In the genomic region with DNA sequence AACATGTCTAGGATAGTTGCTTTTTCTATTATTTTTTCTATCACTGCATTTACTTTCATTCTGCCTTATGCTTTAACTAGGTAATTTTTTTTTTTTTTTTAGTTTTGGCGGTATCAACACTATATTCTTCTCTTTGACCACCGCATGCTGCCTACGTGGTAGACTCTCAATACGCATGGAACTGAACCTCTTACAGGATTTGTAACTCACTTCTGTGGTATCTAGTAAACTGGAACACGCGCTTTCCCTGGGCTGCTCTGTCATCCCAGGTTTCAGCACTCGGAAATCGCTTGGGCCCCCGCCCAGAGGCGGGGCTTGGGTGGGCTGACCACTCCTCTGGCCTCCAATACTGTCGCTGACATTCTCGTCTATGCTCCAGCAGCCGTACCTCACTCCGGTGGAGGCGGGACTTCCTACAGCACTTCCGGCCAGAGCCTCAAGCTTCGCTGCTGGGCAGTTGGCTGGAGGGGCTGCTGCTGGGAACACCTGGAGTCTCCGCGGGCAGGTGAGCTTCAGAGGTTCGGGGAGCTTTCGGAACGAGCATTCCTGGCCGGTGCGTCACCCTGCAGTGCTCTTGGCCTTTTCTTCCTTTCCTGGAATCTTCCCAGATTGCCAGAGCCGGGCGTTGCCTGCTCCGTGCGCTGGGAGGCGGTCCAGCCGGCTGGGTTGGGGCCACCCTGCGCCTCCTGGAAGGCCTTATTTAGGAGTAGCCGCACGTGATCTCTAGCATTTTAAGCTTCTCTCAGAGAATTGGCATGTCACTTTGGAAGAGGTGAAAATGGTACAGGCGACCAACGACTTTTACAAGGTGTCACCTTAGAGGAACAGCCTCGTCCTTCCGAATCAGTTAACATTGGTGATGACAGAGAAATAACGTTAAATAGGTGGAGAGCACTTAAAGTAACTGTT, we compare ENCODE assay signal across 8 cellular contexts. TPM values are rescaled to one million over a fixed set of nuclear protein-coding genes. Genes with fewer than 3 reads are reported as not detected.
DNase-seq lines count a peak whose midpoint lies in the region; ATAC-seq and TF ChIP-seq lines count a peak whose summit lies in the region.

TSS of gene TBCE (plus strand) at position 428 of the 909 bp plus-strand sequence. CDS start 12,623 bp downstream, outside the sequence.

- H3K36me3 ChIP-seq in liver (ENCODE audit: control insufficient read depth in 4 of 4, insufficient read depth in 3 of 4, low read depth in 1 of 4, low read length in 3 of 4) = no peaks in the 10 kb centered on the region

- WGBS in liver = under 1% methylated on average over 38 of the region's 38 CpGs

- no peaks in the 10 kb centered on the region for H3K9me3 ChIP-seq in liver (ENCODE audit: control insufficient read depth in 4 of 4, low read length in 3 of 4)

- H3K27me3 ChIP-seq in dorsolateral prefrontal cortex (no peaks in the 10 kb centered on the region), liver (ENCODE audit: control insufficient read depth in 4 of 4, insufficient read depth in 4 of 4, low read length in 3 of 4) (no peaks in the 10 kb centered on the region)

- peak within 1 kb of the TSS in 56 of 59 donors; percentile 9 to 85 (median 67) for H3K27ac ChIP-seq in dorsolateral prefrontal cortex
- peak within 1 kb of the TSS; percentile 32 to 85 for H3K27ac ChIP-seq in liver (ENCODE audit: low read depth in 1 of 2, low read length in 2 of 2)

- peaks cover 0 to 9% (median 5%) of the 10 kb centered on the region in 4 donors for H3K4me1 ChIP-seq in liver (ENCODE audit: control insufficient read depth in 4 of 4, insufficient read depth in 4 of 4, low read length in 3 of 4)

- H3K27me3 Mint-ChIP-seq in activated CD4-positive, alpha-beta memory T cell treated with anti-CD3 and anti-CD28 coated beads, Interleukin-2, amount 10 ng/mL, durations not matched to agents 7 days and 5 days = no peaks in the 10 kb centered on the region

- no peaks in the 10 kb centered on the region for H3K9me3 Mint-ChIP-seq in activated CD4-positive, alpha-beta memory T cell treated with anti-CD3 and anti-CD28 coated beads, Interleukin-2, amount 10 ng/mL, durations not matched to agents 7 days and 5 days

- intact Hi-C loops in dorsolateral prefrontal cortex (cut with DNase I) = loop anchor here (1.0 to 5.0 kb wide), 4 partner anchors 39 to 50 kb away; partner anchors contain the start of genes ARID4B (in 2 of the 2) and GGPS1 (in 2 of the 2)

- H3K4me3 Mint-ChIP-seq in activated CD4-positive, alpha-beta memory T cell treated with anti-CD3 and anti-CD28 coated beads, Interleukin-2, amount 10 ng/mL, durations not matched to agents 7 days and 5 days = peak within 1 kb of the TSS; percentile 98

- CTCF ChIA-PET in activated CD4-positive, alpha-beta memory T cell treated with anti-CD3 and anti-CD28 coated beads, Interleukin-2, amount 10 ng/mL, durations not matched to agents 7 days and 5 days (lab: Charles Lee) = interaction anchor here (1.3 kb wide), 1 partner anchor 49 kb away, joined by 7 read pairs; no protein-coding TSS in a partner anchor

- peak in 26 of 56 donors; percentile 3 to 58 (median 26) for TF ChIP-seq CTCF in dorsolateral prefrontal cortex (IDR thresholded peaks at IDR 0.05 in 54 of 56, conservative IDR thresholded peaks at IDR 0.05 in 2 of 56; ENCODE audit: low read depth in 1 of 56, partially characterized antibody in 56 of 56)
- no peak for TF ChIP-seq CTCF in liver (IDR thresholded peaks at IDR 0.05; ENCODE audit: low read depth, low read length, missing input control)

- H3K4me3 ChIP-seq in dorsolateral prefrontal cortex (peak within 1 kb of the TSS; percentile 56 to 100 (median 86)), liver (ENCODE audit: low read depth in 1 of 3, low read length in 3 of 3) (peak within 1 kb of the TSS; percentile 57 to 99 (median 64))

- peak; percentile 57 to 62 for TF ChIP-seq RAD21 in liver (IDR thresholded peaks at IDR 0.05)

- peaks cover 33% of the 10 kb centered on the region for H3K4me1 Mint-ChIP-seq in activated CD4-positive, alpha-beta memory T cell treated with anti-CD3 and anti-CD28 coated beads, Interleukin-2, amount 10 ng/mL, durations not matched to agents 7 days and 5 days

- POLR2A ChIA-PET in activated CD4-positive, alpha-beta memory T cell treated with anti-CD3 and anti-CD28 coated beads, Interleukin-2, amount 10 ng/mL, durations not matched to agents 7 days and 5 days (lab: Charles Lee) = interaction anchor here (0.9 to 1.7 kb wide), 6 partner anchors 30 to 206 kb away, joined by 3 to 8 read pairs (median 4); partner anchors contain the start of genes ARID4B, GGPS1 and RBM34

- peak within 1 kb of the TSS; percentile 87 for H3K27ac Mint-ChIP-seq in activated CD4-positive, alpha-beta memory T cell treated with anti-CD3 and anti-CD28 coated beads, Interleukin-2, amount 10 ng/mL, durations not matched to agents 7 days and 5 days

- H3K9ac ChIP-seq in liver (ENCODE audit: low read depth in 1 of 2, low read length in 2 of 2) = peak within 1 kb of the TSS; percentile 71 to 89

- ATAC-seq in GM19397 (IDR thresholded peaks at IDR 0.05; ENCODE audit: unreplicated experiment) (peak; percentile 100), HG03571 (IDR thresholded peaks at IDR 0.05; ENCODE audit: unreplicated experiment) (peak; percentile 100)

- DNase-seq in CD1c-positive myeloid dendritic cell (ENCODE audit: extremely low spot score) (peak; percentile 96), NCI-H82 (lab: John Stamatoyannopoulos, UW) (peak; percentile 100), dorsolateral prefrontal cortex (peak; percentile 92 to 98 (median 96))
- peak; percentile 91 for DNase-seq in activated CD4-positive, alpha-beta memory T cell treated with anti-CD3 and anti-CD28 coated beads, Interleukin-2, amount 10 ng/mL, durations not matched to agents 7 days and 5 days
- DNase-seq in stimulated activated CD4-positive, alpha-beta T cell treated with anti-CD3 and anti-CD28 coated beads, Interleukin-4, amount 100 ng/mL, for 24 hours = peak; percentile 90

- peaks cover 12% of the 10 kb centered on the region for H3K36me3 Mint-ChIP-seq in activated CD4-positive, alpha-beta memory T cell treated with anti-CD3 and anti-CD28 coated beads, Interleukin-2, amount 10 ng/mL, durations not matched to agents 7 days and 5 days (ENCODE audit: low read depth)

TF ChIP-seq in liver, 16 proteins besides CTCF, POLR2A, EP300 and RAD21 (continues in another document):
- no peak for TF ChIP-seq JUND (IDR thresholded peaks at IDR 0.05)
- no peak for TF ChIP-seq FOXA2 (IDR thresholded peaks at IDR 0.05)
- peak; percentile 83 to 96 for TF ChIP-seq GABPA (IDR thresholded peaks at IDR 0.05 in 1 of 2, conservative IDR thresholded peaks at IDR 0.05 in 1 of 2)
- TF ChIP-seq TAF1 (conservative IDR thresholded peaks at IDR 0.05) = peak; percentile 92
- peak; percentile 73 for TF ChIP-seq SP1 (IDR thresholded peaks at IDR 0.05)
- no peak for TF ChIP-seq FOXA1 (IDR thresholded peaks at IDR 0.05)
- peak in 1 of 2 donors; percentile 46 for TF ChIP-seq EGR1 (IDR thresholded peaks at IDR 0.05; ENCODE audit: low read depth in 2 of 2)
- peak; percentile 39 to 61 for TF ChIP-seq RXRA (IDR thresholded peaks at IDR 0.05)
- TF ChIP-seq, protein P1, sequence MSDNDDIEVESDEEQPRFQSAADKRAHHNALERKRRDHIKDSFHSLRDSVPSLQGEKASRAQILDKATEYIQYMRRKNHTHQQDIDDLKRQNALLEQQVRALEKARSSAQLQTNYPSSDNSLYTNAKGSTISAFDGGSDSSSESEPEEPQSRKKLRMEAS (IDR thresholded peaks at IDR 0.05) = peak; percentile 87
- peak; percentile 30 for TF ChIP-seq NR2F2 (IDR thresholded peaks at IDR 0.05)
- peak; percentile 12 to 20 for TF ChIP-seq HNF4A (conservative IDR thresholded peaks at IDR 0.05)
- TF ChIP-seq, protein P2, sequence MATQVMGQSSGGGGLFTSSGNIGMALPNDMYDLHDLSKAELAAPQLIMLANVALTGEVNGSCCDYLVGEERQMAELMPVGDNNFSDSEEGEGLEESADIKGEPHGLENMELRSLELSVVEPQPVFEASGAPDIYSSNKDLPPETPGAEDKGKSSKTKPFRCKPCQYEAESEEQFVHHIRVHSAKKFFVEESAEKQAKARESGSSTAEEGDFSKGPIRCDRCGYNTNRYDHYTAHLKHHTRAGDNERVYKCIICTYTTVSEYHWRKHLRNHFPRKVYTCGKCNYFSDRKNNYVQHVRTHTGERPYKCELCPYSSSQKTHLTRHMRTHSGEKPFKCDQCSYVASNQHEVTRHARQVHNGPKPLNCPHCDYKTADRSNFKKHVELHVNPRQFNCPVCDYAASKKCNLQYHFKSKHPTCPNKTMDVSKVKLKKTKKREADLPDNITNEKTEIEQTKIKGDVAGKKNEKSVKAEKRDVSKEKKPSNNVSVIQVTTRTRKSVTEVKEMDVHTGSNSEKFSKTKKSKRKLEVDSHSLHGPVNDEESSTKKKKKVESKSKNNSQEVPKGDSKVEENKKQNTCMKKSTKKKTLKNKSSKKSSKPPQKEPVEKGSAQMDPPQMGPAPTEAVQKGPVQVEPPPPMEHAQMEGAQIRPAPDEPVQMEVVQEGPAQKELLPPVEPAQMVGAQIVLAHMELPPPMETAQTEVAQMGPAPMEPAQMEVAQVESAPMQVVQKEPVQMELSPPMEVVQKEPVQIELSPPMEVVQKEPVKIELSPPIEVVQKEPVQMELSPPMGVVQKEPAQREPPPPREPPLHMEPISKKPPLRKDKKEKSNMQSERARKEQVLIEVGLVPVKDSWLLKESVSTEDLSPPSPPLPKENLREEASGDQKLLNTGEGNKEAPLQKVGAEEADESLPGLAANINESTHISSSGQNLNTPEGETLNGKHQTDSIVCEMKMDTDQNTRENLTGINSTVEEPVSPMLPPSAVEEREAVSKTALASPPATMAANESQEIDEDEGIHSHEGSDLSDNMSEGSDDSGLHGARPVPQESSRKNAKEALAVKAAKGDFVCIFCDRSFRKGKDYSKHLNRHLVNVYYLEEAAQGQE (IDR thresholded peaks at IDR 0.05) = peak; percentile 93
- peak; percentile 52 for TF ChIP-seq ATF3 (IDR thresholded peaks at IDR 0.05)

RNA-seq across cellular contexts. Expression of gene TBCE, which starts in this region (rescaled TPM):
- total RNA-seq in activated CD4-positive, alpha-beta memory T cell treated with anti-CD3 and anti-CD28 coated beads, Interleukin-2, amount 10 ng/mL, durations not matched to agents 7 days and 5 days = 10 to 100 TPM; 22.3 to 25.0 TPM
- total RNA-seq in dorsolateral prefrontal cortex (10 to 100 TPM; 15.5 to 48.9 (median 30.1) TPM), liver (10 to 100 TPM; 12.3 to 19.7 TPM)
- polyA plus RNA-seq in liver = 10 to 100 TPM in 1 of 2 donors, 1 to 10 TPM in 1; 9.5 to 15.9 TPM

Comparison
In these comparisons a context has a peak if more than half of its experiments do, and no peak if none do; other contexts are left out.
1. Peak in every context shown above with its lines: DNase-seq, ATAC-seq, H3K4me3 ChIP-seq and H3K27ac ChIP-seq.